ENCODE assay signal across 1 cellular context in the genomic region with DNA sequence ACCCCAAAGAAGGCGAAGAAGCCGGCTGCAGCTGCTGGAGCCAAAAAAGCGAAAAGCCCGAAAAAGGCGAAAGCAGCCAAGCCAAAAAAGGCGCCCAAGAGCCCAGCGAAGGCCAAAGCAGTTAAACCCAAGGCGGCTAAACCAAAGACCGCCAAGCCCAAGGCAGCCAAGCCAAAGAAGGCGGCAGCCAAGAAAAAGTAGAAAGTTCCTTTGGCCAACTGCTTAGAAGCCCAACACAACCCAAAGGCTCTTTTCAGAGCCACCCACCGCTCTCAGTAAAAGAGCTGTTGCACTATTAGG.
TF ChIP-seq lines count a peak whose summit lies in the region.

No MANE protein-coding gene starts in this region.

TF ChIP-seq in K562, 482 proteins besides CTCF, POLR2A, EP300 and RAD21 (continued from another document and continues in another):
- TF ChIP-seq, protein P1, sequence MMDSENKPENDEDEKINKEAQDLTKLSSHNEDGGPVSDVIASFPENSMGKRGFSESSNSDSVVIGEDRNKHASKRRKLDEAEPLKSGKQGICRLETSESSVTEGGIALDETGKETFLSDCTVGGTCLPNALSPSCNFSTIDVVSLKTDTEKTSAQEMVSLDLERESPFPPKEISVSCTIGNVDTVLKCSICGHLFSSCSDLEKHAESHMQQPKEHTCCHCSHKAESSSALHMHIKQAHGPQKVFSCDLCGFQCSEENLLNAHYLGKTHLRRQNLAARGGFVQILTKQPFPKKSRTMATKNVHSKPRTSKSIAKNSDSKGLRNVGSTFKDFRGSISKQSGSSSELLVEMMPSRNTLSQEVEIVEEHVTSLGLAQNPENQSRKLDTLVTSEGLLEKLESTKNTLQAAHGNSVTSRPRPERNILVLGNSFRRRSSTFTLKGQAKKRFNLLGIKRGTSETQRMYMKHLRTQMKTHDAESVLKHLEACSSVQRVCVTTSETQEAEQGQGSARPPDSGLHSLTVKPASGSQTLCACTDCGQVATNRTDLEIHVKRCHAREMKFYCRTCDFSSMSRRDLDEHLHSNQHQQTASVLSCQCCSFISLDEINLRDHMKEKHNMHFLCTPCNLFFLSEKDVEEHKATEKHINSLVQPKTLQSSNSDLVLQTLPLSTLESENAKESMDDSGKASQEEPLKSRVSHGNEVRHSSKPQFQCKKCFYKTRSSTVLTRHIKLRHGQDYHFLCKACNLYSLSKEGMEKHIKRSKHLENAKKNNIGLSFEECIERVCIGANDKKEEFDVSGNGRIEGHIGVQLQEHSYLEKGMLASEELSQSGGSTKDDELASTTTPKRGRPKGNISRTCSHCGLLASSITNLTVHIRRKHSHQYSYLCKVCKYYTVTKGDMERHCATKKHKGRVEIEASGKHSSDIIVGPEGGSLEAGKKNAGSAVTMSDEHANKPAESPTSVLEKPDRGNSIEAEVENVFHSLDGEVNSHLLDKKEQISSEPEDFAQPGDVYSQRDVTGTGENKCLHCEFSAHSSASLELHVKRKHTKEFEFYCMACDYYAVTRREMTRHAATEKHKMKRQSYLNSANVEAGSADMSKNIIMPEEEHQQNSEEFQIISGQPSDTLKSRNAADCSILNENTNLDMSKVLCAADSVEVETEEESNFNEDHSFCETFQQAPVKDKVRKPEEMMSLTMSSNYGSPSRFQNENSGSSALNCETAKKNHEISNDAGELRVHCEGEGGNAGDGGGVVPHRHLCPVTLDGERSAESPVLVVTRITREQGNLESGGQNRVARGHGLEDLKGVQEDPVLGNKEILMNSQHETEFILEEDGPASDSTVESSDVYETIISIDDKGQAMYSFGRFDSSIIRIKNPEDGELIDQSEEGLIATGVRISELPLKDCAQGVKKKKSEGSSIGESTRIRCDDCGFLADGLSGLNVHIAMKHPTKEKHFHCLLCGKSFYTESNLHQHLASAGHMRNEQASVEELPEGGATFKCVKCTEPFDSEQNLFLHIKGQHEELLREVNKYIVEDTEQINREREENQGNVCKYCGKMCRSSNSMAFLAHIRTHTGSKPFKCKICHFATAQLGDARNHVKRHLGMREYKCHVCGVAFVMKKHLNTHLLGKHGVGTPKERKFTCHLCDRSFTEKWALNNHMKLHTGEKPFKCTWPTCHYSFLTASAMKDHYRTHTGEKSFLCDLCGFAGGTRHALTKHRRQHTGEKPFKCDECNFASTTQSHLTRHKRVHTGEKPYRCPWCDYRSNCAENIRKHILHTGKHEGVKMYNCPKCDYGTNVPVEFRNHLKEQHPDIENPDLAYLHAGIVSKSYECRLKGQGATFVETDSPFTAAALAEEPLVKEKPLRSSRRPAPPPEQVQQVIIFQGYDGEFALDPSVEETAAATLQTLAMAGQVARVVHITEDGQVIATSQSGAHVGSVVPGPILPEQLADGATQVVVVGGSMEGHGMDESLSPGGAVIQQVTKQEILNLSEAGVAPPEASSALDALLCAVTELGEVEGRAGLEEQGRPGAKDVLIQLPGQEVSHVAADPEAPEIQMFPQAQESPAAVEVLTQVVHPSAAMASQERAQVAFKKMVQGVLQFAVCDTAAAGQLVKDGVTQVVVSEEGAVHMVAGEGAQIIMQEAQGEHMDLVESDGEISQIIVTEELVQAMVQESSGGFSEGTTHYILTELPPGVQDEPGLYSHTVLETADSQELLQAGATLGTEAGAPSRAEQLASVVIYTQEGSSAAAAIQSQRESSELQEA (IDR thresholded peaks at IDR 0.05; ENCODE audit: low read depth): no peak
- TF ChIP-seq ZNF785 (CRISPR knock-in tag; IDR thresholded peaks at IDR 0.05): no peak
- TF ChIP-seq SAP30 (IDR thresholded peaks at IDR 0.05; ENCODE audit: borderline replicate concordance, insufficient read depth, low read depth, low read length, poor library complexity, severe bottlenecking): no peak
- TF ChIP-seq, protein P2, sequence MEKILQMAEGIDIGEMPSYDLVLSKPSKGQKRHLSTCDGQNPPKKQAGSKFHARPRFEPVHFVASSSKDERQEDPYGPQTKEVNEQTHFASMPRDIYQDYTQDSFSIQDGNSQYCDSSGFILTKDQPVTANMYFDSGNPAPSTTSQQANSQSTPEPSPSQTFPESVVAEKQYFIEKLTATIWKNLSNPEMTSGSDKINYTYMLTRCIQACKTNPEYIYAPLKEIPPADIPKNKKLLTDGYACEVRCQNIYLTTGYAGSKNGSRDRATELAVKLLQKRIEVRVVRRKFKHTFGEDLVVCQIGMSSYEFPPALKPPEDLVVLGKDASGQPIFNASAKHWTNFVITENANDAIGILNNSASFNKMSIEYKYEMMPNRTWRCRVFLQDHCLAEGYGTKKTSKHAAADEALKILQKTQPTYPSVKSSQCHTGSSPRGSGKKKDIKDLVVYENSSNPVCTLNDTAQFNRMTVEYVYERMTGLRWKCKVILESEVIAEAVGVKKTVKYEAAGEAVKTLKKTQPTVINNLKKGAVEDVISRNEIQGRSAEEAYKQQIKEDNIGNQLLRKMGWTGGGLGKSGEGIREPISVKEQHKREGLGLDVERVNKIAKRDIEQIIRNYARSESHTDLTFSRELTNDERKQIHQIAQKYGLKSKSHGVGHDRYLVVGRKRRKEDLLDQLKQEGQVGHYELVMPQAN (IDR thresholded peaks at IDR 0.05; ENCODE audit: borderline replicate concordance): no peak
- peak; percentile 55; the same call in 1 of the 2 replicates for TF ChIP-seq BRD4 (IDR thresholded peaks at IDR 0.05)
- peak; percentile 19 for TF ChIP-seq SP2 (IDR thresholded peaks at IDR 0.05; ENCODE audit: extremely low read depth, low read depth, low read length, poor library complexity, severe bottlenecking)
- no peak for TF ChIP-seq ZNF696 (CRISPR knock-in tag; conservative IDR thresholded peaks at IDR 0.05)
- TF ChIP-seq SNIP1 (IDR thresholded peaks at IDR 0.05; ENCODE audit: low read depth): no peak; the same call in 1 of the 2 replicates
- TF ChIP-seq, protein P3, sequence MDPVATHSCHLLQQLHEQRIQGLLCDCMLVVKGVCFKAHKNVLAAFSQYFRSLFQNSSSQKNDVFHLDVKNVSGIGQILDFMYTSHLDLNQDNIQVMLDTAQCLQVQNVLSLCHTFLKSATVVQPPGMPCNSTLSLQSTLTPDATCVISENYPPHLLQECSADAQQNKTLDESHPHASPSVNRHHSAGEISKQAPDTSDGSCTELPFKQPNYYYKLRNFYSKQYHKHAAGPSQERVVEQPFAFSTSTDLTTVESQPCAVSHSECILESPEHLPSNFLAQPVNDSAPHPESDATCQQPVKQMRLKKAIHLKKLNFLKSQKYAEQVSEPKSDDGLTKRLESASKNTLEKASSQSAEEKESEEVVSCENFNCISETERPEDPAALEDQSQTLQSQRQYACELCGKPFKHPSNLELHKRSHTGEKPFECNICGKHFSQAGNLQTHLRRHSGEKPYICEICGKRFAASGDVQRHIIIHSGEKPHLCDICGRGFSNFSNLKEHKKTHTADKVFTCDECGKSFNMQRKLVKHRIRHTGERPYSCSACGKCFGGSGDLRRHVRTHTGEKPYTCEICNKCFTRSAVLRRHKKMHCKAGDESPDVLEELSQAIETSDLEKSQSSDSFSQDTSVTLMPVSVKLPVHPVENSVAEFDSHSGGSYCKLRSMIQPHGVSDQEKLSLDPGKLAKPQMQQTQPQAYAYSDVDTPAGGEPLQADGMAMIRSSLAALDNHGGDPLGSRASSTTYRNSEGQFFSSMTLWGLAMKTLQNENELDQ (CRISPR knock-in tag; IDR thresholded peaks at IDR 0.05; ENCODE audit: borderline replicate concordance): peak; percentile 6; the same call in 1 of the 2 replicates
- no peak for TF ChIP-seq NFRKB (IDR thresholded peaks at IDR 0.05; ENCODE audit: low read depth)
- TF ChIP-seq, protein P4, sequence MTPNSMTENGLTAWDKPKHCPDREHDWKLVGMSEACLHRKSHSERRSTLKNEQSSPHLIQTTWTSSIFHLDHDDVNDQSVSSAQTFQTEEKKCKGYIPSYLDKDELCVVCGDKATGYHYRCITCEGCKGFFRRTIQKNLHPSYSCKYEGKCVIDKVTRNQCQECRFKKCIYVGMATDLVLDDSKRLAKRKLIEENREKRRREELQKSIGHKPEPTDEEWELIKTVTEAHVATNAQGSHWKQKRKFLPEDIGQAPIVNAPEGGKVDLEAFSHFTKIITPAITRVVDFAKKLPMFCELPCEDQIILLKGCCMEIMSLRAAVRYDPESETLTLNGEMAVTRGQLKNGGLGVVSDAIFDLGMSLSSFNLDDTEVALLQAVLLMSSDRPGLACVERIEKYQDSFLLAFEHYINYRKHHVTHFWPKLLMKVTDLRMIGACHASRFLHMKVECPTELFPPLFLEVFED (CRISPR knock-in tag; conservative IDR thresholded peaks at IDR 0.05): no peak
- no peak for TF ChIP-seq ZNF551 (CRISPR knock-in tag; IDR thresholded peaks at IDR 0.05)
- no peak for TF ChIP-seq TAF1 (IDR thresholded peaks at IDR 0.05; ENCODE audit: control insufficient read depth, extremely low read depth, insufficient read depth, low read length, severe bottlenecking)
- TF ChIP-seq, protein P5, sequence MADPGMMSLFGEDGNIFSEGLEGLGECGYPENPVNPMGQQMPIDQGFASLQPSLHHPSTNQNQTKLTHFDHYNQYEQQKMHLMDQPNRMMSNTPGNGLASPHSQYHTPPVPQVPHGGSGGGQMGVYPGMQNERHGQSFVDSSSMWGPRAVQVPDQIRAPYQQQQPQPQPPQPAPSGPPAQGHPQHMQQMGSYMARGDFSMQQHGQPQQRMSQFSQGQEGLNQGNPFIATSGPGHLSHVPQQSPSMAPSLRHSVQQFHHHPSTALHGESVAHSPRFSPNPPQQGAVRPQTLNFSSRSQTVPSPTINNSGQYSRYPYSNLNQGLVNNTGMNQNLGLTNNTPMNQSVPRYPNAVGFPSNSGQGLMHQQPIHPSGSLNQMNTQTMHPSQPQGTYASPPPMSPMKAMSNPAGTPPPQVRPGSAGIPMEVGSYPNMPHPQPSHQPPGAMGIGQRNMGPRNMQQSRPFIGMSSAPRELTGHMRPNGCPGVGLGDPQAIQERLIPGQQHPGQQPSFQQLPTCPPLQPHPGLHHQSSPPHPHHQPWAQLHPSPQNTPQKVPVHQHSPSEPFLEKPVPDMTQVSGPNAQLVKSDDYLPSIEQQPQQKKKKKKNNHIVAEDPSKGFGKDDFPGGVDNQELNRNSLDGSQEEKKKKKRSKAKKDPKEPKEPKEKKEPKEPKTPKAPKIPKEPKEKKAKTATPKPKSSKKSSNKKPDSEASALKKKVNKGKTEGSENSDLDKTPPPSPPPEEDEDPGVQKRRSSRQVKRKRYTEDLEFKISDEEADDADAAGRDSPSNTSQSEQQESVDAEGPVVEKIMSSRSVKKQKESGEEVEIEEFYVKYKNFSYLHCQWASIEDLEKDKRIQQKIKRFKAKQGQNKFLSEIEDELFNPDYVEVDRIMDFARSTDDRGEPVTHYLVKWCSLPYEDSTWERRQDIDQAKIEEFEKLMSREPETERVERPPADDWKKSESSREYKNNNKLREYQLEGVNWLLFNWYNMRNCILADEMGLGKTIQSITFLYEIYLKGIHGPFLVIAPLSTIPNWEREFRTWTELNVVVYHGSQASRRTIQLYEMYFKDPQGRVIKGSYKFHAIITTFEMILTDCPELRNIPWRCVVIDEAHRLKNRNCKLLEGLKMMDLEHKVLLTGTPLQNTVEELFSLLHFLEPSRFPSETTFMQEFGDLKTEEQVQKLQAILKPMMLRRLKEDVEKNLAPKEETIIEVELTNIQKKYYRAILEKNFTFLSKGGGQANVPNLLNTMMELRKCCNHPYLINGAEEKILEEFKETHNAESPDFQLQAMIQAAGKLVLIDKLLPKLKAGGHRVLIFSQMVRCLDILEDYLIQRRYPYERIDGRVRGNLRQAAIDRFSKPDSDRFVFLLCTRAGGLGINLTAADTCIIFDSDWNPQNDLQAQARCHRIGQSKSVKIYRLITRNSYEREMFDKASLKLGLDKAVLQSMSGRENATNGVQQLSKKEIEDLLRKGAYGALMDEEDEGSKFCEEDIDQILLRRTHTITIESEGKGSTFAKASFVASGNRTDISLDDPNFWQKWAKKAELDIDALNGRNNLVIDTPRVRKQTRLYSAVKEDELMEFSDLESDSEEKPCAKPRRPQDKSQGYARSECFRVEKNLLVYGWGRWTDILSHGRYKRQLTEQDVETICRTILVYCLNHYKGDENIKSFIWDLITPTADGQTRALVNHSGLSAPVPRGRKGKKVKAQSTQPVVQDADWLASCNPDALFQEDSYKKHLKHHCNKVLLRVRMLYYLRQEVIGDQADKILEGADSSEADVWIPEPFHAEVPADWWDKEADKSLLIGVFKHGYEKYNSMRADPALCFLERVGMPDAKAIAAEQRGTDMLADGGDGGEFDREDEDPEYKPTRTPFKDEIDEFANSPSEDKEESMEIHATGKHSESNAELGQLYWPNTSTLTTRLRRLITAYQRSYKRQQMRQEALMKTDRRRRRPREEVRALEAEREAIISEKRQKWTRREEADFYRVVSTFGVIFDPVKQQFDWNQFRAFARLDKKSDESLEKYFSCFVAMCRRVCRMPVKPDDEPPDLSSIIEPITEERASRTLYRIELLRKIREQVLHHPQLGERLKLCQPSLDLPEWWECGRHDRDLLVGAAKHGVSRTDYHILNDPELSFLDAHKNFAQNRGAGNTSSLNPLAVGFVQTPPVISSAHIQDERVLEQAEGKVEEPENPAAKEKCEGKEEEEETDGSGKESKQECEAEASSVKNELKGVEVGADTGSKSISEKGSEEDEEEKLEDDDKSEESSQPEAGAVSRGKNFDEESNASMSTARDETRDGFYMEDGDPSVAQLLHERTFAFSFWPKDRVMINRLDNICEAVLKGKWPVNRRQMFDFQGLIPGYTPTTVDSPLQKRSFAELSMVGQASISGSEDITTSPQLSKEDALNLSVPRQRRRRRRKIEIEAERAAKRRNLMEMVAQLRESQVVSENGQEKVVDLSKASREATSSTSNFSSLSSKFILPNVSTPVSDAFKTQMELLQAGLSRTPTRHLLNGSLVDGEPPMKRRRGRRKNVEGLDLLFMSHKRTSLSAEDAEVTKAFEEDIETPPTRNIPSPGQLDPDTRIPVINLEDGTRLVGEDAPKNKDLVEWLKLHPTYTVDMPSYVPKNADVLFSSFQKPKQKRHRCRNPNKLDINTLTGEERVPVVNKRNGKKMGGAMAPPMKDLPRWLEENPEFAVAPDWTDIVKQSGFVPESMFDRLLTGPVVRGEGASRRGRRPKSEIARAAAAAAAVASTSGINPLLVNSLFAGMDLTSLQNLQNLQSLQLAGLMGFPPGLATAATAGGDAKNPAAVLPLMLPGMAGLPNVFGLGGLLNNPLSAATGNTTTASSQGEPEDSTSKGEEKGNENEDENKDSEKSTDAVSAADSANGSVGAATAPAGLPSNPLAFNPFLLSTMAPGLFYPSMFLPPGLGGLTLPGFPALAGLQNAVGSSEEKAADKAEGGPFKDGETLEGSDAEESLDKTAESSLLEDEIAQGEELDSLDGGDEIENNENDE (IDR thresholded peaks at IDR 0.05; ENCODE audit: low read depth, low read length): peak; percentile 70
- TF ChIP-seq, protein P6, sequence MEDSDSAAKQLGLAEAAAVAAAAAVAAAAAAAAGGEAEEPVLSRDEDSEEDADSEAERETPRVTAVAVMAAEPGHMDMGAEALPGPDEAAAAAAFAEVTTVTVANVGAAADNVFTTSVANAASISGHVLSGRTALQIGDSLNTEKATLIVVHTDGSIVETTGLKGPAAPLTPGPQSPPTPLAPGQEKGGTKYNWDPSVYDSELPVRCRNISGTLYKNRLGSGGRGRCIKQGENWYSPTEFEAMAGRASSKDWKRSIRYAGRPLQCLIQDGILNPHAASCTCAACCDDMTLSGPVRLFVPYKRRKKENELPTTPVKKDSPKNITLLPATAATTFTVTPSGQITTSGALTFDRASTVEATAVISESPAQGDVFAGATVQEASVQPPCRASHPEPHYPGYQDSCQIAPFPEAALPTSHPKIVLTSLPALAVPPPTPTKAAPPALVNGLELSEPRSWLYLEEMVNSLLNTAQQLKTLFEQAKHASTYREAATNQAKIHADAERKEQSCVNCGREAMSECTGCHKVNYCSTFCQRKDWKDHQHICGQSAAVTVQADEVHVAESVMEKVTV (CRISPR knock-in tag; IDR thresholded peaks at IDR 0.05): no peak
